Comparison of ENCODE assay signal across 26 cellular contexts in genomic region chr15:27820722-27821121, GRCh38.
"Had no signal": no experiment of that assay in that cellular context is flagged by ENCODE, and none has a peak within 500 bp of the region (broad histone marks: within the 10 kb centered on the region; RNA-seq: fewer than 3 reads in every experiment).

No MANE protein-coding gene starts in this region.

- H3K27ac ChIP-seq: adrenal gland, body of pancreas, WERI-Rb-1 had no signal

- H3K9me3 ChIP-seq: adrenal gland, body of pancreas had no signal

- H3K36me3 ChIP-seq: adrenal gland, WERI-Rb-1 had no signal

- DNase-seq: activated B cell treated with CpG ODN at 0.5 μM for 24 hours; activated CD4-positive, alpha-beta T cell treated with anti-CD3 and anti-CD28 coated beads for 48 hours; activated CD4-positive, alpha-beta T cell treated with anti-CD3 and anti-CD28 coated beads, Interleukin-2, amount 50 U/mL, for 1 hour; activated CD4-positive, alpha-beta T cell treated with anti-CD3 and anti-CD28 coated beads, Interleukin-2, amount 50 U/mL, for 48 hours; activated CD8-positive, alpha-beta memory T cell treated with anti-CD3 and anti-CD28 coated beads for 24 hours; activated CD8-positive, alpha-beta T cell treated with anti-CD3 and anti-CD28 coated beads for 36 hours; activated effector memory CD4-positive, alpha-beta T cell treated with anti-CD3 and anti-CD28 coated beads, Interleukin-2, amount 50 U/mL, for 16 hours; activated naive CD4-positive, alpha-beta T cell treated with anti-CD3 and anti-CD28 coated beads for 36 hours; activated naive CD8-positive, alpha-beta T cell treated with anti-CD3 and anti-CD28 coated beads for 36 hours; activated naive CD8-positive, alpha-beta T cell treated with anti-CD3 and anti-CD28 coated beads, Interleukin-2, amount 50 U/mL, for 24 hours; activated T-cell treated with anti-CD3 and anti-CD28 coated beads, Interleukin-2, amount 50 U/mL, for 4 hours; adrenal gland; aorta; body of pancreas; caudate nucleus; cortex of kidney; dermis blood vessel endothelial cell; effector CD4-positive, alpha-beta T cell; effector memory CD8-positive, alpha-beta T cell; head of caudate nucleus; T-helper 1 cell; T-helper 17 cell; WERI-Rb-1 had no signal

- H3K27me3 ChIP-seq: adrenal gland, body of pancreas had no signal

- ATAC-seq: activated CD4-positive, CD25-positive, alpha-beta regulatory T cell treated with anti-CD3 and anti-CD28 coated beads, Interleukin-2, amount 50 U/mL, for 24 hours; activated CD8-positive, alpha-beta T cell treated with anti-CD3 and anti-CD28 coated beads for 36 hours; activated naive CD8-positive, alpha-beta T cell treated with anti-CD3 and anti-CD28 coated beads, Interleukin-2, amount 50 U/mL, for 24 hours; activated T-cell treated with anti-CD3 and anti-CD28 coated beads, Interleukin-2, amount 50 U/mL, for 4 hours; body of pancreas; effector memory CD8-positive, alpha-beta T cell; T-helper 17 cell had no signal

- FAIRE-seq: colon, frontal cortex had no signal

- H3K4me1 ChIP-seq: adrenal gland, body of pancreas had no signal

- H3K4me3 ChIP-seq: adrenal gland, body of pancreas had no signal
